8 cellular contexts compared by ENCODE assay signal in the genomic region with DNA sequence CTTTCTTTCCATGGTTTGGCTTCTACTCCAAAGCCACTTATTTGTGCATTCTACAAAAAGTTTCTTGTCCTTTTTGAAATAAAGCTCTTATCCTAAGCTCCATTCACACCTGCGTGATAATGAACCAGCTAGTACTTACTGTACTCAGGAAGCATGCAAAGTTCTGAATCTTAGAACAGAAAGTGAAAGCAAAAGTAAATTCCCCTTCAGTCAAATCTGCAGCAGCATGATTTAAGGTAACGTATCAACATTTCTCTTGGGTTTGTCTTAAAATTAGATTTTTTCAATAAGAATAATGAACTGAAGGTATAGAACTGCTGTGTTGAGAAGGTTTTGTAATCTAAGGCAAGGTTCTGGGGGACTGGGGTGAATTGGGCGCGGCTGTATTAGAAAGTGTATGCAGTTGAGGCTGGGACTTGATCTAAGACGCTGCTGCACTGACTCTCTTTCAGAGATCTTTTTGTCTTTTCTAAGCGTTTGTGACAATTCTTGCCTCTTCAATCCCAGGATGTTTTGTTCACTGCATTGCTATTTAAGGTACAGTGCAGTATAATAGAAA. TPM values are rescaled to one million over a fixed set of nuclear protein-coding genes. Genes with fewer than 3 reads are reported as not detected.
DNase-seq lines count a peak whose midpoint lies in the region; ATAC-seq and TF ChIP-seq lines count a peak whose summit lies in the region.

A gene with protein sequence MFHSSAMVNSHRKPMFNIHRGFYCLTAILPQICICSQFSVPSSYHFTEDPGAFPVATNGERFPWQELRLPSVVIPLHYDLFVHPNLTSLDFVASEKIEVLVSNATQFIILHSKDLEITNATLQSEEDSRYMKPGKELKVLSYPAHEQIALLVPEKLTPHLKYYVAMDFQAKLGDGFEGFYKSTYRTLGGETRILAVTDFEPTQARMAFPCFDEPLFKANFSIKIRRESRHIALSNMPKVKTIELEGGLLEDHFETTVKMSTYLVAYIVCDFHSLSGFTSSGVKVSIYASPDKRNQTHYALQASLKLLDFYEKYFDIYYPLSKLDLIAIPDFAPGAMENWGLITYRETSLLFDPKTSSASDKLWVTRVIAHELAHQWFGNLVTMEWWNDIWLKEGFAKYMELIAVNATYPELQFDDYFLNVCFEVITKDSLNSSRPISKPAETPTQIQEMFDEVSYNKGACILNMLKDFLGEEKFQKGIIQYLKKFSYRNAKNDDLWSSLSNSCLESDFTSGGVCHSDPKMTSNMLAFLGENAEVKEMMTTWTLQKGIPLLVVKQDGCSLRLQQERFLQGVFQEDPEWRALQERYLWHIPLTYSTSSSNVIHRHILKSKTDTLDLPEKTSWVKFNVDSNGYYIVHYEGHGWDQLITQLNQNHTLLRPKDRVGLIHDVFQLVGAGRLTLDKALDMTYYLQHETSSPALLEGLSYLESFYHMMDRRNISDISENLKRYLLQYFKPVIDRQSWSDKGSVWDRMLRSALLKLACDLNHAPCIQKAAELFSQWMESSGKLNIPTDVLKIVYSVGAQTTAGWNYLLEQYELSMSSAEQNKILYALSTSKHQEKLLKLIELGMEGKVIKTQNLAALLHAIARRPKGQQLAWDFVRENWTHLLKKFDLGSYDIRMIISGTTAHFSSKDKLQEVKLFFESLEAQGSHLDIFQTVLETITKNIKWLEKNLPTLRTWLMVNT (plus strand): TSS at position 209 of the 559 bp plus-strand sequence. CDS start 3,186 bp downstream, outside the sequence.

- H3K9me3 Mint-ChIP-seq in activated CD4-positive, alpha-beta T cell treated with anti-CD3 and anti-CD28 coated beads, Interleukin-2, amount 10 ng/mL, durations not matched to agents 7 days and 5 days, result no peaks in the 10 kb centered on the region
- no peaks in the 10 kb centered on the region for H3K9me3 Mint-ChIP-seq in HFFc6
- peaks cover 3% of the 10 kb centered on the region for H3K9me3 Mint-ChIP-seq in activated T-helper 17 cell treated with anti-CD3 and anti-CD28 coated beads, Interleukin-2, amount 50 U/mL, for 72 hours
- no peaks in the 10 kb centered on the region for H3K9me3 Mint-ChIP-seq in endothelial cell (ENCODE audit: unreplicated experiment)

- H3K4me3 ChIP-seq in NB4 (ENCODE audit: low read depth, low read length), result peak within 1 kb of the TSS; percentile 91

- H3K27ac Mint-ChIP-seq in activated CD4-positive, alpha-beta T cell treated with anti-CD3 and anti-CD28 coated beads, Interleukin-2, amount 10 ng/mL, durations not matched to agents 7 days and 5 days, result peak within 1 kb of the TSS; percentile 95
- H3K27ac Mint-ChIP-seq in HFFc6, result peak within 1 kb of the TSS; percentile 94
- H3K27ac Mint-ChIP-seq in activated T-helper 17 cell treated with anti-CD3 and anti-CD28 coated beads, Interleukin-2, amount 50 U/mL, for 72 hours, result peak within 1 kb of the TSS; percentile 91
- no peak within 1 kb of the TSS for H3K27ac Mint-ChIP-seq in endothelial cell (ENCODE audit: unreplicated experiment)

- peak; percentile 40 for DNase-seq in activated CD4-positive, alpha-beta T cell treated with anti-CD3 and anti-CD28 coated beads, Interleukin-2, amount 10 ng/mL, durations not matched to agents 7 days and 5 days
- DNase-seq in activated CD4-positive, alpha-beta T cell treated with anti-CD3 and anti-CD28 coated beads, Interleukin-2, amount 50 U/mL, for 1 hour, result no peak
- no peak for DNase-seq in HFFc6
- peak; percentile 68 for DNase-seq in NB4 (ENCODE audit: low read depth)
- peak; percentile 55 for DNase-seq in glomerular visceral epithelial cell (ENCODE audit: extremely low spot score)
- peak; percentile 79 for DNase-seq in renal cortical epithelial cell (ENCODE audit: low read depth)
- no peak for DNase-seq in endothelial cell (ENCODE audit: low spot score)

- H3K4me3 Mint-ChIP-seq in activated CD4-positive, alpha-beta T cell treated with anti-CD3 and anti-CD28 coated beads, Interleukin-2, amount 10 ng/mL, durations not matched to agents 7 days and 5 days, result peak within 1 kb of the TSS; percentile 92
- H3K4me3 Mint-ChIP-seq in HFFc6 (peak within 1 kb of the TSS; percentile 90), endothelial cell (ENCODE audit: unreplicated experiment) (no peak within 1 kb of the TSS)
- peak within 1 kb of the TSS; percentile 87 for H3K4me3 Mint-ChIP-seq in activated T-helper 17 cell treated with anti-CD3 and anti-CD28 coated beads, Interleukin-2, amount 50 U/mL, for 72 hours

- POLR2A ChIA-PET in activated CD4-positive, alpha-beta T cell treated with anti-CD3 and anti-CD28 coated beads, Interleukin-2, amount 10 ng/mL, durations not matched to agents 7 days and 5 days (lab: Charles Lee), result interaction anchor here (1.2 to 1.3 kb wide), 3 partner anchors 9 to 68 kb away, joined by 4 to 10 read pairs (median 4); a partner anchor contains a TSS

- H3K36me3 Mint-ChIP-seq in activated CD4-positive, alpha-beta T cell treated with anti-CD3 and anti-CD28 coated beads, Interleukin-2, amount 10 ng/mL, durations not matched to agents 7 days and 5 days (ENCODE audit: low read depth), result peaks cover 24% of the 10 kb centered on the region
- H3K36me3 Mint-ChIP-seq in HFFc6 (ENCODE audit: low read depth) (peaks cover 7% of the 10 kb centered on the region), endothelial cell (ENCODE audit: low read depth, unreplicated experiment) (no peaks in the 10 kb centered on the region)
- peaks cover 20% of the 10 kb centered on the region for H3K36me3 Mint-ChIP-seq in activated T-helper 17 cell treated with anti-CD3 and anti-CD28 coated beads, Interleukin-2, amount 50 U/mL, for 72 hours (ENCODE audit: low read depth)

- H3K4me1 Mint-ChIP-seq in activated CD4-positive, alpha-beta T cell treated with anti-CD3 and anti-CD28 coated beads, Interleukin-2, amount 10 ng/mL, durations not matched to agents 7 days and 5 days, result peaks cover 66% of the 10 kb centered on the region
- peaks cover 47% of the 10 kb centered on the region for H3K4me1 Mint-ChIP-seq in HFFc6 (ENCODE audit: low read depth)
- H3K4me1 Mint-ChIP-seq in activated T-helper 17 cell treated with anti-CD3 and anti-CD28 coated beads, Interleukin-2, amount 50 U/mL, for 72 hours, result peaks cover 42% of the 10 kb centered on the region
- H3K4me1 Mint-ChIP-seq in endothelial cell (ENCODE audit: unreplicated experiment), result peaks cover 28% of the 10 kb centered on the region

- CTCF ChIA-PET in activated CD4-positive, alpha-beta T cell treated with anti-CD3 and anti-CD28 coated beads, Interleukin-2, amount 10 ng/mL, durations not matched to agents 7 days and 5 days (lab: Charles Lee), result interaction anchor here (1.1 to 2.8 kb wide), 9 partner anchors 8 to 266 kb away, joined by 3 to 17 read pairs (median 3); a partner anchor contains a TSS

- TF ChIP-seq CTCF in HFFc6 (IDR thresholded peaks at IDR 0.05) (no peak), NB4 (IDR thresholded peaks at IDR 0.05; ENCODE audit: low read depth, low read length) (no peak), endothelial cell (IDR thresholded peaks at IDR 0.05; ENCODE audit: unreplicated experiment) (no peak)

- H3K27me3 Mint-ChIP-seq in activated CD4-positive, alpha-beta T cell treated with anti-CD3 and anti-CD28 coated beads, Interleukin-2, amount 10 ng/mL, durations not matched to agents 7 days and 5 days, result no peaks in the 10 kb centered on the region
- H3K27me3 Mint-ChIP-seq in HFFc6 (ENCODE audit: insufficient read depth) (no peaks in the 10 kb centered on the region), endothelial cell (ENCODE audit: unreplicated experiment) (no peaks in the 10 kb centered on the region)
- H3K27me3 Mint-ChIP-seq in activated T-helper 17 cell treated with anti-CD3 and anti-CD28 coated beads, Interleukin-2, amount 50 U/mL, for 72 hours, result no peaks in the 10 kb centered on the region

- peak; percentile 80 for ATAC-seq in activated T-helper 17 cell treated with anti-CD3 and anti-CD28 coated beads, Interleukin-2, amount 50 U/mL, for 72 hours (replicated peaks)

- TF ChIP-seq POLR2A in NB4 (IDR thresholded peaks at IDR 0.05; ENCODE audit: extremely low read depth, insufficient read length), result no peak

RNA-seq across cellular contexts. Expression of the gene that starts here (rescaled TPM):
- total RNA-seq in activated CD4-positive, alpha-beta T cell treated with anti-CD3 and anti-CD28 coated beads, Interleukin-2, amount 10 ng/mL, durations not matched to agents 7 days and 5 days, result 100 to 1,000 TPM; 122 to 138 TPM
- total RNA-seq in HFFc6 (2021; fragmentation: NEBNext Ultra II Directional; extraction: Animal tissue kit (Norgen Biotek cat#: 25700)), result 1 to 10 TPM in 5 of 6 experiments, under 1 TPM in 1; 0.97 to 2.6 (median 1.5) TPM
- 10 to 100 TPM; 37.2 to 74.0 TPM for total RNA-seq in activated T-helper 17 cell treated with anti-CD3 and anti-CD28 coated beads, Interleukin-2, amount 50 U/mL, for 72 hours
- 6.4 and 184 TPM in 2 replicates for total RNA-seq in renal cortical epithelial cell
- total RNA-seq in endothelial cell (ENCODE audit: unreplicated experiment), result 0.08 TPM

Comparison
In these comparisons a context has a peak if more than half of its experiments do, and no peak if none do; other contexts are left out.
1. DNase-seq: peak in activated CD4-positive, alpha-beta T cell treated with anti-CD3 and anti-CD28 coated beads, Interleukin-2, amount 10 ng/mL, durations not matched to agents 7 days and 5 days (single experiment), NB4 (single experiment), glomerular visceral epithelial cell (single experiment) and renal cortical epithelial cell (single experiment); none in activated CD4-positive, alpha-beta T cell treated with anti-CD3 and anti-CD28 coated beads, Interleukin-2, amount 50 U/mL, for 1 hour (single experiment), HFFc6 (single experiment) and endothelial cell (single experiment).